ENCODE assay signal across 1 cellular context in genomic region chr2:26757873-26758789, GRCh38.
TF ChIP-seq lines count a peak whose summit lies in the region.

No MANE protein-coding gene starts in this region.

TF ChIP-seq in SK-N-SH, 30 proteins besides CTCF, POLR2A, EP300 and RAD21 (continued from another document):
- TF ChIP-seq USF2 (IDR thresholded peaks at IDR 0.05; ENCODE audit: borderline replicate concordance, low read depth, low read length) = no peak
- no peak for TF ChIP-seq SMC3 (IDR thresholded peaks at IDR 0.05; ENCODE audit: low read depth, low read length)
- TF ChIP-seq TEAD4 (IDR thresholded peaks at IDR 0.05; ENCODE audit: borderline replicate concordance, insufficient read depth) = peak; percentile 94
- no peak for TF ChIP-seq FOXM1 (IDR thresholded peaks at IDR 0.05; ENCODE audit: low read depth)
- TF ChIP-seq FOXJ3 (CRISPR knock-in tag; IDR thresholded peaks at IDR 0.05) = no peak
- TF ChIP-seq ELF1 (IDR thresholded peaks at IDR 0.05) = peak; percentile 50
